18 cellular contexts compared by ENCODE assay signal in genomic region chr17:52150935-52151334, GRCh38. TPM values are rescaled to one million over a fixed set of nuclear protein-coding genes. Genes with fewer than 3 reads are reported as not detected.
A peak's percentile ranks its signal among the peaks of the same experiment; 100 is the strongest.
DNase-seq lines count a peak whose midpoint lies in the region; ATAC-seq and TF ChIP-seq lines count a peak whose summit lies in the region.
"Had no signal": no experiment of that assay in that cellular context is flagged by ENCODE, and none has a peak within 500 bp of the region (broad histone marks: within the 10 kb centered on the region; RNA-seq: fewer than 3 reads in every experiment).

No MANE protein-coding gene starts in this region.

- POLR2A ChIA-PET in HEK293 (lab: Yijun Ruan, JAX), result no interaction called here

- H3K27me3 ChIP-seq in BE2C, result no peaks in the 10 kb centered on the region
- H3K27me3 ChIP-seq: BLaER1 had no signal

- H3K4me1 ChIP-seq in HEK293 (ENCODE audit: control insufficient read depth, insufficient read depth, low read length), result peaks cover 8% of the 10 kb centered on the region
- H3K4me1 ChIP-seq in BE2C, result peaks cover 10% of the 10 kb centered on the region
- H3K4me1 ChIP-seq: Caco-2 had no signal

- no peak for ATAC-seq in GM19467 (IDR thresholded peaks at IDR 0.05; ENCODE audit: unreplicated experiment)
- ATAC-seq: CD8-positive, alpha-beta T cell had no signal

- H3K36me3 ChIP-seq in HEK293 (ENCODE audit: control insufficient read depth in 2 of 2, insufficient read depth in 1 of 2, low read length in 2 of 2) (no peaks in the 10 kb centered on the region), BE2C (no peaks in the 10 kb centered on the region)
- H3K36me3 ChIP-seq: BLaER1 had no signal

- H3K9me3 ChIP-seq in HEK293 (ENCODE audit: control insufficient read depth, insufficient read depth, low read depth, low read length), result no peaks in the 10 kb centered on the region
- no peaks in the 10 kb centered on the region for H3K9me3 ChIP-seq in BE2C
- H3K9me3 ChIP-seq: BLaER1, Caco-2 had no signal

- CTCF ChIA-PET in HEK293 (lab: Yijun Ruan, JAX), result no interaction called here

- H3K4me3 ChIP-seq in HEK293 (ENCODE audit: low read depth, low read length), result no peak overlapping the region
- H3K4me3 ChIP-seq in BE2C (ENCODE audit: low read depth, low read length), result no peak overlapping the region
- H3K4me3 ChIP-seq: BLaER1, GM23248 had no signal

- TF ChIP-seq CTCF in HEK293 (tag by site-specific recombination; IDR thresholded peaks at IDR 0.05), result no peak
- TF ChIP-seq CTCF in VCaP (conservative IDR thresholded peaks at IDR 0.05), result no peak
- no peak for TF ChIP-seq CTCF in BE2C (IDR thresholded peaks at IDR 0.05; ENCODE audit: low read depth, low read length)

- H3K27ac ChIP-seq in HEK293 (ENCODE audit: extremely low read depth, low read depth, low read length) (no peak overlapping the region), VCaP (0 out of 2 replicates have a peak overlapping the region, but pooled peaks have one; percentile 89)
- H3K27ac ChIP-seq: BLaER1, C4-2B, GM23248 had no signal

- peak; percentile 5 for DNase-seq in cerebellar cortex (ENCODE audit: low spot score)
- no peak for DNase-seq in cerebellar nuclear complex (lab: John Stamatoyannopoulos, UW)
- DNase-seq in BE2C, result no peak
- DNase-seq: Caco-2; CD4-positive, CD25-positive, alpha-beta regulatory T cell; CD8-positive, alpha-beta T cell; DMS153; DMS79; EL; GF-D8; GM23248; H7; HCEC 1CT had no signal

TF ChIP-seq in HEK293, 187 proteins besides CTCF, POLR2A, EP300 and RAD21:
- 0 out of 2 replicates have a peak, but pooled peaks have one; percentile 40 for TF ChIP-seq ATF2 (tag by site-specific recombination; IDR thresholded peaks at IDR 0.05; ENCODE audit: low read depth)
- no peak for TF ChIP-seq ZNF529 (tag by site-specific recombination; IDR thresholded peaks at IDR 0.05; ENCODE audit: insufficient replicate concordance)
- TF ChIP-seq KLF17 (tag by site-specific recombination; IDR thresholded peaks at IDR 0.05), result no peak
- no peak for TF ChIP-seq ZNF404 (tag by site-specific recombination; IDR thresholded peaks at IDR 0.05)
- TF ChIP-seq ZNF610 (tag by site-specific recombination; IDR thresholded peaks at IDR 0.05; ENCODE audit: borderline replicate concordance), result no peak
- no peak for TF ChIP-seq GLIS1 (tag by site-specific recombination; IDR thresholded peaks at IDR 0.05)
- no peak for TF ChIP-seq ZNF639 (tag by site-specific recombination; IDR thresholded peaks at IDR 0.05)

RNA-seq across cellular contexts. Expression of gene CA10, which starts 7.6 kb away (rescaled TPM):
- polyA plus RNA-seq in BE2C (2012; ENCODE audit: insufficient read depth, insufficient read length, low read depth), result not detected
- polyA plus RNA-seq: CD4-positive, CD25-positive, alpha-beta regulatory T cell; GM23248 had no signal
